1 cellular context compared by ENCODE assay signal in the genomic region with DNA sequence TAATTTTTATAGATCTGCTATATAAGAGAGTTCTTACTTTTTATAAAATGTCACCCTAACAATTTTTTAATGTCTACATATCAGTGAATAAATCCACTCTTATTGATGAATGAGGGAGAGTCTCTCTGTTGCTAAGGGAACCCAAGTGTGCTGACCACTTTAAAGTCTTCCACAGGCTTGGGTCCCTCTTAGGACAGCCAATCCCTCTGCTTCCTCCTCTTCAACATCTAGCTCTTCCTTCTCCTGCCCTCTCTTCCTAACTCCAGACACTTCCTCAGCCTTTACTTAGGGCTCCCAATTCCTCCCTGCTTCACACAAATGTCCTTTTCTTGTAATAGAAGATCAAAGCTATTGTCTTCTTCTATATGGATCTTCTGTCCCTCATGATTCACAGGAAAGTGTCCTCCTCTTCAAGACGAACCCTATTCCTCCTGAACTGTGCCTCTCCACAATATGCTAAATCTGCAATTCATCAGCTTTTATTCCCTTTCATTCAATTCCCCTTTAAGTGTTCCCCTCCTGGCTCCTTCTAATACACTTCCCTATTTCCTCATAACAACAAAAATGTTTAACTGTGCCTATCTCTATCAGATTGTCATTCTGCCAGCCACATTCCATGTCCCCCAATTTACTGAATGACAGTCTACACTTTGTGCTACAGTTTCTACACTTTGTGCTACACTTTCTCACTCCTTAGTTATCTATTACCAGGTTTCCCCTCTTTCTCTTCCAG.
TF ChIP-seq lines count a peak whose summit lies in the region.

No MANE protein-coding gene starts in this region.

TF ChIP-seq in IMR-90, 13 proteins besides CTCF, POLR2A, EP300 and RAD21 (continued from another document):
- TF ChIP-seq, protein P1, sequence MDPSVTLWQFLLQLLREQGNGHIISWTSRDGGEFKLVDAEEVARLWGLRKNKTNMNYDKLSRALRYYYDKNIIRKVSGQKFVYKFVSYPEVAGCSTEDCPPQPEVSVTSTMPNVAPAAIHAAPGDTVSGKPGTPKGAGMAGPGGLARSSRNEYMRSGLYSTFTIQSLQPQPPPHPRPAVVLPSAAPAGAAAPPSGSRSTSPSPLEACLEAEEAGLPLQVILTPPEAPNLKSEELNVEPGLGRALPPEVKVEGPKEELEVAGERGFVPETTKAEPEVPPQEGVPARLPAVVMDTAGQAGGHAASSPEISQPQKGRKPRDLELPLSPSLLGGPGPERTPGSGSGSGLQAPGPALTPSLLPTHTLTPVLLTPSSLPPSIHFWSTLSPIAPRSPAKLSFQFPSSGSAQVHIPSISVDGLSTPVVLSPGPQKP (IDR thresholded peaks at IDR 0.05; ENCODE audit: borderline replicate concordance, low read depth, low read length), result no peak
- TF ChIP-seq MXI1 (IDR thresholded peaks at IDR 0.05; ENCODE audit: borderline replicate concordance, low read depth, low read length) (no peak), FOS (IDR thresholded peaks at IDR 0.05; ENCODE audit: low read depth, low read length) (no peak), MAFK (IDR thresholded peaks at IDR 0.05; ENCODE audit: low read depth, low read length) (no peak), MAZ (IDR thresholded peaks at IDR 0.05; ENCODE audit: borderline replicate concordance, low read depth, low read length) (no peak), NFE2L2 (IDR thresholded peaks at IDR 0.05; ENCODE audit: low read depth, low read length) (no peak)
- TF ChIP-seq, protein P2, sequence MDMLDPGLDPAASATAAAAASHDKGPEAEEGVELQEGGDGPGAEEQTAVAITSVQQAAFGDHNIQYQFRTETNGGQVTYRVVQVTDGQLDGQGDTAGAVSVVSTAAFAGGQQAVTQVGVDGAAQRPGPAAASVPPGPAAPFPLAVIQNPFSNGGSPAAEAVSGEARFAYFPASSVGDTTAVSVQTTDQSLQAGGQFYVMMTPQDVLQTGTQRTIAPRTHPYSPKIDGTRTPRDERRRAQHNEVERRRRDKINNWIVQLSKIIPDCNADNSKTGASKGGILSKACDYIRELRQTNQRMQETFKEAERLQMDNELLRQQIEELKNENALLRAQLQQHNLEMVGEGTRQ (IDR thresholded peaks at IDR 0.05; ENCODE audit: low read depth, low read length), result no peak
